26 cellular contexts compared by ENCODE assay signal in genomic region chr1:8664887-8665286, GRCh38.
"Had no signal": no experiment of that assay in that cellular context is flagged by ENCODE, and none has a peak within 500 bp of the region (broad histone marks: within the 10 kb centered on the region; RNA-seq: fewer than 3 reads in every experiment).

No MANE protein-coding gene starts in this region.

- H3K27ac ChIP-seq: coronary artery, esophagus squamous epithelium, neutrophil, ovary, psoas muscle, right atrium auricular region had no signal

- H3K9me3 ChIP-seq: breast epithelium, esophagus squamous epithelium, gastrocnemius medialis, neutrophil, ovary, psoas muscle, right atrium auricular region, stomach, transverse colon had no signal

- H3K27me3 ChIP-seq: breast epithelium, esophagus squamous epithelium, gastrocnemius medialis, neutrophil, ovary, right atrium auricular region, stomach, transverse colon had no signal

- DNase-seq: activated B cell treated with CpG ODN at 0.5 μM for 24 hours; activated CD4-positive, alpha-beta T cell treated with anti-CD3 and anti-CD28 coated beads for 4 hours; activated CD4-positive, alpha-beta T cell treated with anti-CD3 and anti-CD28 coated beads, Interleukin-2, amount 50 U/mL, for 48 hours; activated CD8-positive, alpha-beta memory T cell treated with anti-CD3 and anti-CD28 coated beads, Interleukin-2, amount 50 U/mL, for 48 hours; activated naive CD4-positive, alpha-beta T cell treated with anti-CD3 and anti-CD28 coated beads for 36 hours; activated naive CD8-positive, alpha-beta T cell treated with anti-CD3 and anti-CD28 coated beads, Interleukin-2, amount 10 ng/mL, durations not matched to agents 7 days and 5 days; activated T-cell treated with anti-CD3 and anti-CD28 coated beads, Interleukin-2, amount 50 U/mL, for 4 hours; amniotic stem cell; cerebellar nuclear complex; endodermal cell; esophagus squamous epithelium; gastrocnemius medialis; hippocampal formation; left ventricle myocardium superior; mammary epithelial cell; ovary; psoas muscle; stimulated activated CD4-positive, alpha-beta T cell treated with anti-CD3 and anti-CD28 coated beads, Interleukin-12 subunit alpha, Interleukin-12 subunit beta, amount 100 ng/mL, for 4 hours; stimulated activated CD4-positive, alpha-beta T cell treated with anti-CD3 and anti-CD28 coated beads, Interleukin-1b, Interleukin-23, amount 100 ng/mL, for 48 hours; stomach; T1000; transverse colon had no signal

- H3K4me3 ChIP-seq: coronary artery, gastrocnemius medialis, ovary, psoas muscle, right atrium auricular region had no signal

- H3K36me3 ChIP-seq: breast epithelium, esophagus squamous epithelium, gastrocnemius medialis, neutrophil, ovary, right atrium auricular region, stomach, transverse colon had no signal
